26 cellular contexts compared by ENCODE assay signal in the genomic region with DNA sequence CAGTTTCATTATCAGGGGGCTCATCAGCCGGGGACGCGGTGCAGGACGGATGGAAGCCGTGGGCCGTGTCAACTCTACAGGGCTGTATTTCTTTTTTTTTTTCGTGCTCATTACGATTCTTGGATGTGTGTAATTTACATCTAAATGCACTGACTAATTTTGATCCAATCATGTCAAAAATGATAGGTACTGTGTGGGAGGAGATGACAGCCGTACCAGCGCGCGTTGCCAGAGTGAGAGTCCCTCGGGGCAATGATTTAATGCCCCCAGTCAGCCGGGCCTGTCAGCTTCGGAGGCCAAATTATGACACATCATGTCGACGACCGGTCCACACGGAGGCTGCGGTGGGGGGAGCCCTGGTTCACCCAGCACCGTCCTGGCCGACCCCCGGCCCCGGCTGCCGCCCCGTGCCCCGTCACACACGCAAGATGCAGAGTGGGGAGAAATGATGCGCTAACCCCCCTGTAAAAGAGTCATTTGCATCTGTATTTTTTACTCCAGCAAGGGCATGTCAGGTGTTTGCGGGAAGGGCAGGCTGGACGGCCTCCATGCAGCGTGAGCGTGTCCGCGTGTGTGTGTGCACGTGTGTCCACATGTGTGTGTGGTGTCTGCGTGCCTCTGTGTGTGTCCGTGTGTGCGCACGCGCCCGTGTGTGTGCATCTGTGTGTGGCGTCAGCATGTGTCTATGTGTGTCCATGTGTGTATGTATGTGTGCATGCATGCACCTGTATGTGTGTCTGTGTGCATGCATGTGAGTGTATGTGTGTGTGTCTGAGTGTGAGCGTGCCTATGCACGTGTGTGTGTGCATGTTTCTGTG.
DNase-seq lines count a peak whose midpoint lies in the region; ATAC-seq, FAIRE-seq and TF ChIP-seq lines count a peak whose summit lies in the region.
"Had no signal": no experiment of that assay in that cellular context is flagged by ENCODE, and none has a peak within 500 bp of the region (broad histone marks: within the 10 kb centered on the region; RNA-seq: fewer than 3 reads in every experiment).

No MANE protein-coding gene starts in this region.

- no peak overlapping the region for H2AFZ ChIP-seq in neuronal stem cell (ENCODE audit: low read length)

- POLR2A ChIA-PET in WTC11 (lab: Charles Lee), result no interaction called here
- POLR2A ChIA-PET in CD4-positive, alpha-beta T cell (lab: Charles Lee), result no interaction called here

- H3K18ac ChIP-seq in neuronal stem cell (ENCODE audit: low read length), result peak overlapping the region; percentile 24

- no peak for FAIRE-seq in kidney (lab: Jason Lieb, UNC)
- FAIRE-seq: GM12878 had no signal

- H3K27ac ChIP-seq in kidney (ENCODE audit: low read depth in 2 of 2, low read length in 2 of 2) (no peak overlapping the region), neuronal stem cell (replicated peaks; ENCODE audit: low read length) (no peak overlapping the region), upper lobe of right lung (no peak overlapping the region), psoas muscle (no peak overlapping the region)
- H3K27ac ChIP-seq in CD4-positive, alpha-beta T cell (ENCODE audit: low read depth, low read length), result no peak overlapping the region
- H3K27ac ChIP-seq: SJCRH30 had no signal

- no peak overlapping the region for H2BK120ac ChIP-seq in neuronal stem cell (ENCODE audit: low read depth, low read length)

- no peak overlapping the region for H4K8ac ChIP-seq in neuronal stem cell (ENCODE audit: low read depth, low read length)

- no peak for DNase-seq in WTC11 (ENCODE audit: low spot score)
- peak; percentile 51 for DNase-seq in kidney
- DNase-seq in neuronal stem cell (ENCODE audit: low spot score), result no peak
- peak; percentile 46 for DNase-seq in upper lobe of right lung
- DNase-seq in CD4-positive, alpha-beta T cell, result no peak
- DNase-seq in psoas muscle, result no peak
- DNase-seq: C1 segment of cervical spinal cord; Caco-2; CD8-positive, alpha-beta T cell; GDM1; GOT3; HCEC 1CT; KG1; MG63; NCI-H1105 treated with DMSO at 0.1 percent for 48 hours; NCI-H146; NCI-H2029 treated with DMSO at 0.1 percent for 48 hours; NCI-H446 treated with DMSO at 0.1 percent for 48 hours; NCI-H526; NCI-H82; NK-92 treated with Interleukin-12 subunit alpha and Interleukin-12 subunit beta, amount 100 ng/mL, for 24 hours; PC-3; SJCRH30 had no signal

- peaks cover 0 to 13% (median 0%) of the 10 kb centered on the region in 3 experiments for H3K27me3 ChIP-seq in neuronal stem cell (ENCODE audit: control insufficient read depth in 3 of 3, insufficient read depth in 3 of 3, low read depth in 1 of 3, low read length in 3 of 3)
- no peaks in the 10 kb centered on the region for H3K27me3 ChIP-seq in upper lobe of right lung
- peaks cover under 1% of the 10 kb centered on the region for H3K27me3 ChIP-seq in CD4-positive, alpha-beta T cell (ENCODE audit: control insufficient read depth, insufficient read depth, low read length)
- H3K27me3 ChIP-seq in psoas muscle (ENCODE audit: insufficient read depth in 3 of 3, low read length in 2 of 3), result peaks cover 0 to 20% (median 0%) of the 10 kb centered on the region in 3 donors
- H3K27me3 ChIP-seq: MG63, SJCRH30 had no signal

- intact Hi-C loops in kidney (cut with DNase I), result no loop called here
- intact Hi-C loops in upper lobe of right lung (cut with DNase I), result no loop called here
- intact Hi-C loops in CD4-positive, alpha-beta T cell (cut with DNase I, micrococcal nuclease), result no loop called here
- intact Hi-C loops in psoas muscle (cut with DNase I), result no loop called here

- no peaks in the 10 kb centered on the region for H3K27me3 Mint-ChIP-seq in WTC11 (ENCODE audit: low read depth)
- H3K27me3 Mint-ChIP-seq in CD4-positive, alpha-beta T cell, result peaks cover 16% of the 10 kb centered on the region

- H3K36me3 ChIP-seq in kidney (ENCODE audit: control insufficient read depth in 1 of 2, insufficient read depth in 2 of 2, low read length in 2 of 2) (no peaks in the 10 kb centered on the region), neuronal stem cell (replicated peaks in 1 of 2; ENCODE audit: control insufficient read depth in 2 of 2, insufficient read depth in 2 of 2, low read length in 2 of 2) (no peaks in the 10 kb centered on the region), upper lobe of right lung (no peaks in the 10 kb centered on the region), psoas muscle (ENCODE audit: insufficient read depth in 1 of 2, low read depth in 1 of 2) (no peaks in the 10 kb centered on the region)
- H3K36me3 ChIP-seq: MG63, SJCRH30 had no signal

- CTCF ChIA-PET in WTC11 (lab: Charles Lee), result no interaction called here
- CTCF ChIA-PET in CD4-positive, alpha-beta T cell (lab: Charles Lee), result no interaction called here

- no peak overlapping the region for H3K9ac ChIP-seq in kidney (ENCODE audit: low read length in 2 of 2)
- H3K9ac ChIP-seq in neuronal stem cell (ENCODE audit: low read depth, low read length, poor library complexity), result peak overlapping the region; percentile 46

- peak overlapping the region; percentile 77 for H2BK12ac ChIP-seq in neuronal stem cell (ENCODE audit: low read length)

- H2BK15ac ChIP-seq in neuronal stem cell (ENCODE audit: low read length), result no peak overlapping the region

- no peak overlapping the region for H2BK5ac ChIP-seq in neuronal stem cell (ENCODE audit: low read length)

- peak overlapping the region; percentile 58; the same call in 1 of the 2 replicates for H3K27ac Mint-ChIP-seq in WTC11
- no peak overlapping the region for H3K27ac Mint-ChIP-seq in CD4-positive, alpha-beta T cell
- H3K27ac Mint-ChIP-seq: CD8-positive, alpha-beta T cell had no signal

- no peaks in the 10 kb centered on the region for H3K4me1 ChIP-seq in kidney (ENCODE audit: control insufficient read depth in 1 of 2, insufficient read depth in 1 of 2, low read depth in 1 of 2, low read length in 2 of 2)
- H3K4me1 ChIP-seq in neuronal stem cell (ENCODE audit: control insufficient read depth in 2 of 2, insufficient read depth in 1 of 2, low read depth in 1 of 2, low read length in 2 of 2), result peaks cover 2 to 9% of the 10 kb centered on the region in 2 donors
- no peaks in the 10 kb centered on the region for H3K4me1 ChIP-seq in upper lobe of right lung
- H3K4me1 ChIP-seq in psoas muscle, result no peaks in the 10 kb centered on the region
- H3K4me1 ChIP-seq: Caco-2, SJCRH30 had no signal

- no peak overlapping the region for H3K4me2 ChIP-seq in neuronal stem cell (ENCODE audit: insufficient read depth, low read length, poor library complexity, severe bottlenecking)

- WGBS in neuronal stem cell (ENCODE audit: extremely low coverage in 2 of 2, insufficient read length in 2 of 2, insufficient replicate concordance in 1 of 2), 2 donors, result no CpG with 5 or more reads among the region's 45 CpGs
- WGBS in psoas muscle, 3 donors, result 60 to 61% (median 60%) methylated on average over 45 of the region's 45 CpGs

- H3K4ac ChIP-seq in neuronal stem cell (ENCODE audit: low read length), result peak overlapping the region; percentile 8

- H3K4me3 ChIP-seq in kidney (ENCODE audit: low read length in 2 of 2) (no peak overlapping the region), neuronal stem cell (ENCODE audit: low read length in 2 of 2) (peak overlapping the region in 1 of 2 donors; percentile 5), upper lobe of right lung (no peak overlapping the region), psoas muscle (no peak overlapping the region)
- H3K4me3 ChIP-seq: GM12878, MG63, SJCRH30 had no signal

- no peak overlapping the region for H3K14ac ChIP-seq in neuronal stem cell (ENCODE audit: low read length)

- H3K4me1 Mint-ChIP-seq in WTC11, result no peaks in the 10 kb centered on the region
- no peaks in the 10 kb centered on the region for H3K4me1 Mint-ChIP-seq in CD4-positive, alpha-beta T cell (ENCODE audit: low read depth)

- peaks cover 24% of the 10 kb centered on the region for H3K9me3 Mint-ChIP-seq in WTC11
- peaks cover 2% of the 10 kb centered on the region for H3K9me3 Mint-ChIP-seq in CD4-positive, alpha-beta T cell
- H3K9me3 Mint-ChIP-seq: CD8-positive, alpha-beta T cell had no signal

- ATAC-seq in WTC11 (no peak), upper lobe of right lung (peak; percentile 11), HG02763 (IDR thresholded peaks at IDR 0.05; ENCODE audit: unreplicated experiment) (no peak), psoas muscle (no peak)
- no peak for ATAC-seq in CD4-positive, alpha-beta T cell (ENCODE audit: poor library complexity)
- ATAC-seq: CD8-positive, alpha-beta T cell; GM12878; PC-3; Right ventricle myocardium inferior had no signal

- peaks cover 6% of the 10 kb centered on the region for H3K36me3 Mint-ChIP-seq in WTC11
- H3K36me3 Mint-ChIP-seq in CD4-positive, alpha-beta T cell (ENCODE audit: low read depth), result no peaks in the 10 kb centered on the region
- H3K36me3 Mint-ChIP-seq: CD8-positive, alpha-beta T cell had no signal

- H3K79me1 ChIP-seq in neuronal stem cell (ENCODE audit: low read depth, low read length), result peaks cover 2% of the 10 kb centered on the region

- no peak overlapping the region for H4K91ac ChIP-seq in neuronal stem cell (ENCODE audit: low read depth, low read length, poor library complexity)

- no peak overlapping the region for H3K4me3 Mint-ChIP-seq in WTC11
- H3K4me3 Mint-ChIP-seq in CD4-positive, alpha-beta T cell, result no peak overlapping the region
- H3K4me3 Mint-ChIP-seq: CD8-positive, alpha-beta T cell had no signal

- TF ChIP-seq CTCF in WTC11 (IDR thresholded peaks at IDR 0.05) (no peak), kidney (IDR thresholded peaks at IDR 0.05; ENCODE audit: borderline replicate concordance, extremely low read depth, insufficient read depth) (no peak), upper lobe of right lung (IDR thresholded peaks at IDR 0.05) (no peak), psoas muscle (IDR thresholded peaks at IDR 0.05) (no peak)
- no peak for TF ChIP-seq CTCF in CD4-positive, alpha-beta T cell (IDR thresholded peaks at IDR 0.05)

- peak overlapping the region; percentile 14 for H2AK5ac ChIP-seq in neuronal stem cell (ENCODE audit: low read depth, low read length)

- H3K23ac ChIP-seq in neuronal stem cell (ENCODE audit: low read depth, low read length, poor library complexity), result no peak overlapping the region

- H3K9me3 ChIP-seq in kidney (ENCODE audit: control insufficient read depth in 1 of 2, low read length in 2 of 2) (no peaks in the 10 kb centered on the region), neuronal stem cell (replicated peaks in 1 of 2; ENCODE audit: control insufficient read depth in 2 of 2, insufficient read depth in 1 of 2, low read depth in 1 of 2, low read length in 2 of 2) (peaks cover 0 to 4% of the 10 kb centered on the region in 2 donors), upper lobe of right lung (no peaks in the 10 kb centered on the region), psoas muscle (no peaks in the 10 kb centered on the region)
- no peaks in the 10 kb centered on the region for H3K9me3 ChIP-seq in CD4-positive, alpha-beta T cell (ENCODE audit: control insufficient read depth, low read length)
- H3K9me3 ChIP-seq: Caco-2, MG63, SJCRH30 had no signal

TF ChIP-seq in WTC11, 78 proteins besides CTCF, POLR2A, EP300 and RAD21 (continues in another document):
- no peak for TF ChIP-seq TCF7 (CRISPR knock-in tag; IDR thresholded peaks at IDR 0.05; ENCODE audit: low read depth)

Comparison
In these comparisons a context has a peak if more than half of its experiments do, and no peak if none do; other contexts are left out.
1. DNase-seq: peak in kidney (single experiment) and upper lobe of right lung (single experiment); none in WTC11 (single experiment), neuronal stem cell (single experiment), CD4-positive, alpha-beta T cell (0 of 10) and psoas muscle (0 of 2).